In genomic region chr2:11829947-11830707, GRCh38 we compare ENCODE assay signal across 1 cellular context.
TF ChIP-seq lines count a peak whose summit lies in the region.

No MANE protein-coding gene starts in this region.

TF ChIP-seq in GM12878, 131 proteins besides CTCF, POLR2A, EP300 and RAD21 (continued from another document and continues in another):
- TF ChIP-seq MEF2A (IDR thresholded peaks at IDR 0.05; ENCODE audit: insufficient read depth, low read depth, low read length) (peak; percentile 90), SMC3 (IDR thresholded peaks at IDR 0.05; ENCODE audit: borderline replicate concordance, low read length) (peak; percentile 38; the same call in 1 of the 2 replicates), FOXK2 (IDR thresholded peaks at IDR 0.05) (no peak), ZNF622 (IDR thresholded peaks at IDR 0.05) (no peak), CEBPB (IDR thresholded peaks at IDR 0.05; ENCODE audit: borderline replicate concordance in 1 of 2, low read depth in 2 of 2, low read length in 2 of 2) (peak in 1 of 2 experiments; percentile 99; a peak in 2 of 4 replicates), TBL1XR1 (IDR thresholded peaks at IDR 0.05; ENCODE audit: low read depth, low read length) (peak; percentile 98), RUNX3 (IDR thresholded peaks at IDR 0.05; ENCODE audit: low read length) (peak; percentile 100), CREB1 (IDR thresholded peaks at IDR 0.05; ENCODE audit: low read depth) (peak; percentile 56; the same call in 1 of the 2 replicates), ZNF384 (IDR thresholded peaks at IDR 0.05; ENCODE audit: borderline replicate concordance, low read depth, low read length) (no peak), ZBED1 (IDR thresholded peaks at IDR 0.05; ENCODE audit: borderline replicate concordance) (peak; percentile 97), SIX5 (IDR thresholded peaks at IDR 0.05; ENCODE audit: low read depth, low read length, severe bottlenecking) (no peak), DPF2 (IDR thresholded peaks at IDR 0.05) (peak; percentile 94), KAT2A (conservative IDR thresholded peaks at IDR 0.05; ENCODE audit: control insufficient read depth, low read depth, low read length) (no peak), ZNF217 (IDR thresholded peaks at IDR 0.05) (peak; percentile 91; the same call in 1 of the 2 replicates), MYB (IDR thresholded peaks at IDR 0.05; ENCODE audit: borderline replicate concordance, low read depth, low read length) (no peak), E4F1 (IDR thresholded peaks at IDR 0.05; ENCODE audit: borderline replicate concordance, partially characterized antibody) (no peak), CBX3 (IDR thresholded peaks at IDR 0.05; ENCODE audit: borderline replicate concordance, low read depth) (no peak), CBFB (IDR thresholded peaks at IDR 0.05; ENCODE audit: low read depth) (peak; percentile 98), PML (IDR thresholded peaks at IDR 0.05; ENCODE audit: low read length) (peak; percentile 90), KDM1A (IDR thresholded peaks at IDR 0.05; ENCODE audit: borderline replicate concordance) (no peak), ASH2L (IDR thresholded peaks at IDR 0.05; ENCODE audit: borderline replicate concordance, low read depth) (no peak), SUPT20H (IDR thresholded peaks at IDR 0.05; ENCODE audit: borderline replicate concordance, control insufficient read depth, low read depth, low read length) (no peak), EGR1 (IDR thresholded peaks at IDR 0.05; ENCODE audit: borderline replicate concordance in 1 of 2, low read depth in 2 of 2, low read length in 2 of 2) (peak in 1 of 2 experiments; percentile 60; a peak in 2 of 3 replicates), POU2F2 (IDR thresholded peaks at IDR 0.05; ENCODE audit: borderline replicate concordance, low read depth, low read length) (peak; percentile 98), JUND (IDR thresholded peaks at IDR 0.05; ENCODE audit: low read depth, low read length) (peak; percentile 75; the same call in 1 of the 2 replicates), TARDBP (IDR thresholded peaks at IDR 0.05; ENCODE audit: borderline replicate concordance) (0 out of 2 replicates have a peak, but pooled peaks have one; percentile 66), HDAC6 (IDR thresholded peaks at IDR 0.05; ENCODE audit: unreplicated experiment) (no peak), BCLAF1 (IDR thresholded peaks at IDR 0.05) (no peak), USF2 (IDR thresholded peaks at IDR 0.05; ENCODE audit: borderline replicate concordance, low read depth, low read length) (no peak), GATAD2B (conservative IDR thresholded peaks at IDR 0.05; ENCODE audit: low read depth) (peak; percentile 85; the same call in 1 of the 2 replicates), CHD2 (IDR thresholded peaks at IDR 0.05; ENCODE audit: borderline replicate concordance, low read depth, low read length) (peak; percentile 52; the same call in 1 of the 2 replicates), MYC (IDR thresholded peaks at IDR 0.05; ENCODE audit: insufficient read depth, insufficient read length, insufficient replicate concordance, low read length, severe bottlenecking) (no peak), BMI1 (IDR thresholded peaks at IDR 0.05; ENCODE audit: borderline replicate concordance) (peak; percentile 66; the same call in 1 of the 2 replicates), RCOR1 (conservative IDR thresholded peaks at IDR 0.05; ENCODE audit: low read depth, low read length) (peak; percentile 84; the same call in 1 of the 2 replicates), MXI1 (IDR thresholded peaks at IDR 0.05; ENCODE audit: low read depth, low read length) (no peak; the same call in 1 of the 2 replicates)
- TF ChIP-seq, protein P1, sequence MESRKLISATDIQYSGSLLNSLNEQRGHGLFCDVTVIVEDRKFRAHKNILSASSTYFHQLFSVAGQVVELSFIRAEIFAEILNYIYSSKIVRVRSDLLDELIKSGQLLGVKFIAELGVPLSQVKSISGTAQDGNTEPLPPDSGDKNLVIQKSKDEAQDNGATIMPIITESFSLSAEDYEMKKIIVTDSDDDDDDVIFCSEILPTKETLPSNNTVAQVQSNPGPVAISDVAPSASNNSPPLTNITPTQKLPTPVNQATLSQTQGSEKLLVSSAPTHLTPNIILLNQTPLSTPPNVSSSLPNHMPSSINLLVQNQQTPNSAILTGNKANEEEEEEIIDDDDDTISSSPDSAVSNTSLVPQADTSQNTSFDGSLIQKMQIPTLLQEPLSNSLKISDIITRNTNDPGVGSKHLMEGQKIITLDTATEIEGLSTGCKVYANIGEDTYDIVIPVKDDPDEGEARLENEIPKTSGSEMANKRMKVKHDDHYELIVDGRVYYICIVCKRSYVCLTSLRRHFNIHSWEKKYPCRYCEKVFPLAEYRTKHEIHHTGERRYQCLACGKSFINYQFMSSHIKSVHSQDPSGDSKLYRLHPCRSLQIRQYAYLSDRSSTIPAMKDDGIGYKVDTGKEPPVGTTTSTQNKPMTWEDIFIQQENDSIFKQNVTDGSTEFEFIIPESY (IDR thresholded peaks at IDR 0.05): no peak
- TF ChIP-seq, protein P2, sequence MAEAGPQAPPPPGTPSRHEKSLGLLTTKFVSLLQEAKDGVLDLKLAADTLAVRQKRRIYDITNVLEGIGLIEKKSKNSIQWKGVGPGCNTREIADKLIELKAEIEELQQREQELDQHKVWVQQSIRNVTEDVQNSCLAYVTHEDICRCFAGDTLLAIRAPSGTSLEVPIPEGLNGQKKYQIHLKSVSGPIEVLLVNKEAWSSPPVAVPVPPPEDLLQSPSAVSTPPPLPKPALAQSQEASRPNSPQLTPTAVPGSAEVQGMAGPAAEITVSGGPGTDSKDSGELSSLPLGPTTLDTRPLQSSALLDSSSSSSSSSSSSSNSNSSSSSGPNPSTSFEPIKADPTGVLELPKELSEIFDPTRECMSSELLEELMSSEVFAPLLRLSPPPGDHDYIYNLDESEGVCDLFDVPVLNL (IDR thresholded peaks at IDR 0.05; ENCODE audit: low read depth, low read length): no peak
- TF ChIP-seq, protein P3, sequence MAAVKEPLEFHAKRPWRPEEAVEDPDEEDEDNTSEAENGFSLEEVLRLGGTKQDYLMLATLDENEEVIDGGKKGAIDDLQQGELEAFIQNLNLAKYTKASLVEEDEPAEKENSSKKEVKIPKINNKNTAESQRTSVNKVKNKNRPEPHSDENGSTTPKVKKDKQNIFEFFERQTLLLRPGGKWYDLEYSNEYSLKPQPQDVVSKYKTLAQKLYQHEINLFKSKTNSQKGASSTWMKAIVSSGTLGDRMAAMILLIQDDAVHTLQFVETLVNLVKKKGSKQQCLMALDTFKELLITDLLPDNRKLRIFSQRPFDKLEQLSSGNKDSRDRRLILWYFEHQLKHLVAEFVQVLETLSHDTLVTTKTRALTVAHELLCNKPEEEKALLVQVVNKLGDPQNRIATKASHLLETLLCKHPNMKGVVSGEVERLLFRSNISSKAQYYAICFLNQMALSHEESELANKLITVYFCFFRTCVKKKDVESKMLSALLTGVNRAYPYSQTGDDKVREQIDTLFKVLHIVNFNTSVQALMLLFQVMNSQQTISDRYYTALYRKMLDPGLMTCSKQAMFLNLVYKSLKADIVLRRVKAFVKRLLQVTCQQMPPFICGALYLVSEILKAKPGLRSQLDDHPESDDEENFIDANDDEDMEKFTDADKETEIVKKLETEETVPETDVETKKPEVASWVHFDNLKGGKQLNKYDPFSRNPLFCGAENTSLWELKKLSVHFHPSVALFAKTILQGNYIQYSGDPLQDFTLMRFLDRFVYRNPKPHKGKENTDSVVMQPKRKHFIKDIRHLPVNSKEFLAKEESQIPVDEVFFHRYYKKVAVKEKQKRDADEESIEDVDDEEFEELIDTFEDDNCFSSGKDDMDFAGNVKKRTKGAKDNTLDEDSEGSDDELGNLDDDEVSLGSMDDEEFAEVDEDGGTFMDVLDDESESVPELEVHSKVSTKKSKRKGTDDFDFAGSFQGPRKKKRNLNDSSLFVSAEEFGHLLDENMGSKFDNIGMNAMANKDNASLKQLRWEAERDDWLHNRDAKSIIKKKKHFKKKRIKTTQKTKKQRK (IDR thresholded peaks at IDR 0.05; ENCODE audit: low read depth, low read length): no peak
- TF ChIP-seq, protein P4, sequence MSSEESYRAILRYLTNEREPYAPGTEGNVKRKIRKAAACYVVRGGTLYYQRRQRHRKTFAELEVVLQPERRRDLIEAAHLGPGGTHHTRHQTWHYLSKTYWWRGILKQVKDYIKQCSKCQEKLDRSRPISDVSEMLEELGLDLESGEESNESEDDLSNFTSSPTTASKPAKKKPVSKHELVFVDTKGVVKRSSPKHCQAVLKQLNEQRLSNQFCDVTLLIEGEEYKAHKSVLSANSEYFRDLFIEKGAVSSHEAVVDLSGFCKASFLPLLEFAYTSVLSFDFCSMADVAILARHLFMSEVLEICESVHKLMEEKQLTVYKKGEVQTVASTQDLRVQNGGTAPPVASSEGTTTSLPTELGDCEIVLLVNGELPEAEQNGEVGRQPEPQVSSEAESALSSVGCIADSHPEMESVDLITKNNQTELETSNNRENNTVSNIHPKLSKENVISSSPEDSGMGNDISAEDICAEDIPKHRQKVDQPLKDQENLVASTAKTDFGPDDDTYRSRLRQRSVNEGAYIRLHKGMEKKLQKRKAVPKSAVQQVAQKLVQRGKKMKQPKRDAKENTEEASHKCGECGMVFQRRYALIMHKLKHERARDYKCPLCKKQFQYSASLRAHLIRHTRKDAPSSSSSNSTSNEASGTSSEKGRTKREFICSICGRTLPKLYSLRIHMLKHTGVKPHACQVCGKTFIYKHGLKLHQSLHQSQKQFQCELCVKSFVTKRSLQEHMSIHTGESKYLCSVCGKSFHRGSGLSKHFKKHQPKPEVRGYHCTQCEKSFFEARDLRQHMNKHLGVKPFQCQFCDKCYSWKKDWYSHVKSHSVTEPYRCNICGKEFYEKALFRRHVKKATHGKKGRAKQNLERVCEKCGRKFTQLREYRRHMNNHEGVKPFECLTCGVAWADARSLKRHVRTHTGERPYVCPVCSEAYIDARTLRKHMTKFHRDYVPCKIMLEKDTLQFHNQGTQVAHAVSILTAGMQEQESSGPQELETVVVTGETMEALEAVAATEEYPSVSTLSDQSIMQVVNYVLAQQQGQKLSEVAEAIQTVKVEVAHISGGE (CRISPR knock-in tag; IDR thresholded peaks at IDR 0.05): no peak
- TF ChIP-seq, protein P5, sequence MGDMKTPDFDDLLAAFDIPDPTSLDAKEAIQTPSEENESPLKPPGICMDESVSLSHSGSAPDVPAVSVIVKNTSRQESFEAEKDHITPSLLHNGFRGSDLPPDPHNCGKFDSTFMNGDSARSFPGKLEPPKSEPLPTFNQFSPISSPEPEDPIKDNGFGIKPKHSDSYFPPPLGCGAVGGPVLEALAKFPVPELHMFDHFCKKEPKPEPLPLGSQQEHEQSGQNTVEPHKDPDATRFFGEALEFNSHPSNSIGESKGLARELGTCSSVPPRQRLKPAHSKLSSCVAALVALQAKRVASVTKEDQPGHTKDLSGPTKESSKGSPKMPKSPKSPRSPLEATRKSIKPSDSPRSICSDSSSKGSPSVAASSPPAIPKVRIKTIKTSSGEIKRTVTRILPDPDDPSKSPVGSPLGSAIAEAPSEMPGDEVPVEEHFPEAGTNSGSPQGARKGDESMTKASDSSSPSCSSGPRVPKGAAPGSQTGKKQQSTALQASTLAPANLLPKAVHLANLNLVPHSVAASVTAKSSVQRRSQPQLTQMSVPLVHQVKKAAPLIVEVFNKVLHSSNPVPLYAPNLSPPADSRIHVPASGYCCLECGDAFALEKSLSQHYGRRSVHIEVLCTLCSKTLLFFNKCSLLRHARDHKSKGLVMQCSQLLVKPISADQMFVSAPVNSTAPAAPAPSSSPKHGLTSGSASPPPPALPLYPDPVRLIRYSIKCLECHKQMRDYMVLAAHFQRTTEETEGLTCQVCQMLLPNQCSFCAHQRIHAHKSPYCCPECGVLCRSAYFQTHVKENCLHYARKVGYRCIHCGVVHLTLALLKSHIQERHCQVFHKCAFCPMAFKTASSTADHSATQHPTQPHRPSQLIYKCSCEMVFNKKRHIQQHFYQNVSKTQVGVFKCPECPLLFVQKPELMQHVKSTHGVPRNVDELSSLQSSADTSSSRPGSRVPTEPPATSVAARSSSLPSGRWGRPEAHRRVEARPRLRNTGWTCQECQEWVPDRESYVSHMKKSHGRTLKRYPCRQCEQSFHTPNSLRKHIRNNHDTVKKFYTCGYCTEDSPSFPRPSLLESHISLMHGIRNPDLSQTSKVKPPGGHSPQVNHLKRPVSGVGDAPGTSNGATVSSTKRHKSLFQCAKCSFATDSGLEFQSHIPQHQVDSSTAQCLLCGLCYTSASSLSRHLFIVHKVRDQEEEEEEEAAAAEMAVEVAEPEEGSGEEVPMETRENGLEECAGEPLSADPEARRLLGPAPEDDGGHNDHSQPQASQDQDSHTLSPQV (IDR thresholded peaks at IDR 0.05): no peak
